11 cellular contexts compared by ENCODE assay signal in genomic region chr17:81432873-81433451, GRCh38. TPM values are rescaled to one million over a fixed set of nuclear protein-coding genes. Genes with fewer than 3 reads are reported as not detected.
A peak's percentile ranks its signal among the peaks of the same experiment; 100 is the strongest.
DNase-seq lines count a peak whose midpoint lies in the region; ATAC-seq and TF ChIP-seq lines count a peak whose summit lies in the region.
"Had no signal": no experiment of that assay in that cellular context is flagged by ENCODE, and none has a peak within 500 bp of the region (broad histone marks: within the 10 kb centered on the region; RNA-seq: fewer than 3 reads in every experiment).

No MANE protein-coding gene starts in this region.

- H3K79me2 ChIP-seq in MM.1S (ENCODE audit: low read length), result no peaks in the 10 kb centered on the region

- ATAC-seq in left ventricle myocardium superior, result no peak
- ATAC-seq in Right ventricle myocardium inferior, result no peak

- DNase-seq in left ventricle myocardium superior (peak; percentile 69), Right ventricle myocardium inferior (ENCODE audit: missing footprints) (no peak), NCI-H2171 treated with DMSO at 0.1 percent for 48 hours (lab: John Stamatoyannopoulos, UW) (peak; percentile 92), colonic mucosa (peak; percentile 58), MM.1S (no peak)
- no peak for DNase-seq in stimulated activated CD4-positive, alpha-beta T cell treated with anti-CD3 and anti-CD28 coated beads, Interleukin-2, amount 100 ng/mL, for 24 hours
- DNase-seq in stimulated activated naive CD4-positive, alpha-beta T cell treated with Interleukin-2 at 50 U/mL for 16 hours (lab: John Stamatoyannopoulos, UW), result no peak
- no peak for DNase-seq in activated naive CD4-positive, alpha-beta T cell treated with Interleukin-2 at 50 U/mL for 16 hours
- DNase-seq: kidney glomerular epithelial cell, T-helper 2 cell had no signal

- H3K4me1 ChIP-seq in colonic mucosa (peaks cover 21% of the 10 kb centered on the region), MM.1S (ENCODE audit: low read length) (no peaks in the 10 kb centered on the region)

- H3K9me2 ChIP-seq in MM.1S (replicated peaks; ENCODE audit: insufficient read depth, low read length), result no peaks in the 10 kb centered on the region

- H4K20me1 ChIP-seq in MM.1S (ENCODE audit: insufficient read depth, low read length), result no peaks in the 10 kb centered on the region

- H3F3A ChIP-seq in MM.1S (ENCODE audit: insufficient read depth, low read length), result no peaks in the 10 kb centered on the region

- no peak for TF ChIP-seq CTCF in colonic mucosa (IDR thresholded peaks at IDR 0.05)
- TF ChIP-seq CTCF in MM.1S (IDR thresholded peaks at IDR 0.05; ENCODE audit: low read length), result no peak

- no peak overlapping the region for H2AFZ ChIP-seq in MM.1S (ENCODE audit: low read length)

- no peak overlapping the region for H3K27ac ChIP-seq in colonic mucosa
- H3K27ac ChIP-seq in MM.1S (ENCODE audit: low read length), result no peak overlapping the region

- H3K36me3 ChIP-seq in colonic mucosa (no peaks in the 10 kb centered on the region), MM.1S (replicated peaks; ENCODE audit: insufficient read depth, low read length) (no peaks in the 10 kb centered on the region)

- no peak overlapping the region for H3K4me2 ChIP-seq in MM.1S (ENCODE audit: low read depth, low read length)

- H3K27me3 ChIP-seq in colonic mucosa (no peaks in the 10 kb centered on the region), MM.1S (replicated peaks; ENCODE audit: insufficient read depth, low read length) (peaks cover 87% of the 10 kb centered on the region)

- H3K9me3 ChIP-seq in colonic mucosa (no peaks in the 10 kb centered on the region), MM.1S (replicated peaks; ENCODE audit: insufficient read depth, low read length) (no peaks in the 10 kb centered on the region)

- H3K4me3 ChIP-seq in colonic mucosa (no peak overlapping the region), MM.1S (ENCODE audit: low read length) (no peak overlapping the region)

- H3K9ac ChIP-seq in colonic mucosa (ENCODE audit: low read depth in 2 of 2, low read length in 2 of 2), result no peak overlapping the region
- H3K9ac ChIP-seq in MM.1S (ENCODE audit: low read length), result no peak overlapping the region

- intact Hi-C loops in left ventricle myocardium superior (cut with micrococcal nuclease) (no loop called here), Right ventricle myocardium inferior (cut with DNase I) (no loop called here), colonic mucosa (cut with DNase I) (no loop called here)

RNA-seq across cellular contexts. Expression of gene BAHCC1, which starts 37.7 kb away (rescaled TPM):
- total RNA-seq in left ventricle myocardium superior (8.6 TPM), Right ventricle myocardium inferior (9.9 TPM), colonic mucosa (10 to 100 TPM; 12.5 to 26.3 TPM)
- total RNA-seq: activated CD8-positive, alpha-beta memory T cell treated with anti-CD3 and anti-CD28 coated beads for 36 hours had no signal

Comparison
In these comparisons a context has a peak if more than half of its experiments do, and no peak if none do; other contexts are left out.
1. DNase-seq: peak in left ventricle myocardium superior (single experiment), NCI-H2171 treated with DMSO at 0.1 percent for 48 hours (single experiment) and colonic mucosa (single experiment); none in Right ventricle myocardium inferior (single experiment), stimulated activated CD4-positive, alpha-beta T cell treated with anti-CD3 and anti-CD28 coated beads, Interleukin-2, amount 100 ng/mL, for 24 hours (0 of 2), stimulated activated naive CD4-positive, alpha-beta T cell treated with Interleukin-2 at 50 U/mL for 16 hours (single experiment), MM.1S (single experiment) and activated naive CD4-positive, alpha-beta T cell treated with Interleukin-2 at 50 U/mL for 16 hours (single experiment).